Comparison of ENCODE assay signal across 11 cellular contexts in the genomic region with DNA sequence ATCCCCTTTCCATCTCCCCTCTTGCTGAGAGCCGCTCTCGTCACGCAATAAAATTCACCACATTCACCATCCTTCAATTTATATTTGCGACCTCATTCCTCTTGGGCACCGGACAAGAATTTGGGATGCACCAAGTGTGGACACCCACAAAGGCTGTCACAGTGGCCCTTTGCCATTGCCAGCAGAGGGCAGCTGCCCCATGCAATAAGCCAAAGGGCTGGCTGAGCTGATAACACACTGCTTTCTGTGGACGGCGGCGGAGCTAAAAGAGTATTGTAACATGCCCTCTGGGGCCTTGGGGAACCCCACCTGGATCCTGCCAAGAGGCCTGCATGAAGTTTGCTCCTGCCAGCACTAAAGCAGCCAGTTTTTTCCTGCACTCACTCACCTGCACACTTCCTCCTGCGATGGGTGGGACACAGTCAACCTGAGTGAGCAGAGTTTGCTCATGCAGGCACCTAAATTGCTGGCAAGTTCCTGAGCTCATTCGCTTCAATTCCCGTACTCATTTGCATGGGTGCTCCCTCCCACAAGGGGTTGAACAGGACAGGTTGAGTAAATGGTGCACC.
A peak's percentile ranks its signal among the peaks of the same experiment; 100 is the strongest.
DNase-seq lines count a peak whose midpoint lies in the region; TF ChIP-seq lines count a peak whose summit lies in the region.
"Had no signal": no experiment of that assay in that cellular context is flagged by ENCODE, and none has a peak within 500 bp of the region (broad histone marks: within the 10 kb centered on the region; RNA-seq: fewer than 3 reads in every experiment).

No MANE protein-coding gene starts in this region.

- intact Hi-C loops in transverse colon (cut with DNase I; ENCODE audit: low total_unique reads) = no loop called here

- no peaks in the 10 kb centered on the region for H3K9me3 ChIP-seq in transverse colon
- H3K9me3 ChIP-seq: A549 had no signal

- peak; percentile 6 to 19 for DNase-seq in NCI-H526 (lab: John Stamatoyannopoulos, UW)
- no peak for DNase-seq in NCI-H526 treated with DMSO at 0.1 percent for 48 hours (lab: John Stamatoyannopoulos, UW)
- peak; percentile 16 for DNase-seq in iPS DF 4.7 (ENCODE audit: extremely low read depth, low spot score)
- peak; percentile 47 for DNase-seq in transverse colon
- no peak for DNase-seq in NCI-H1092 treated with DMSO at 0.1 percent for 48 hours (lab: John Stamatoyannopoulos, UW)
- no peak for DNase-seq in activated gamma-delta T cell (lab: John Stamatoyannopoulos, UW)
- DNase-seq in stimulated activated CD4-positive, alpha-beta T cell treated with anti-CD3 and anti-CD28 coated beads, Interleukin-4, amount 100 ng/mL, for 24 hours = no peak
- DNase-seq: NCI-H1105, T-helper 17 cell had no signal

- TF ChIP-seq CTCF in WI38 (IDR thresholded peaks at IDR 0.05; ENCODE audit: low read depth, low read length) (0 out of 2 replicates have a peak, but pooled peaks have one; percentile 9), transverse colon (IDR thresholded peaks at IDR 0.05) (peak; percentile 16 to 48 (median 41))

- H3K36me3 ChIP-seq in transverse colon = no peaks in the 10 kb centered on the region

- no peak for TF ChIP-seq POLR2A in transverse colon (IDR thresholded peaks at IDR 0.05)

- in situ Hi-C loops in transverse colon (cut with MboI; ENCODE audit: low pct_ligation_motif_present in 1 of 4, low pct_unique_long_range_greater_than_20kb in 1 of 4, low sequenced_read_pairs in 3 of 4) = no loop called here

- H3K4me1 ChIP-seq in transverse colon = peaks cover 0 to 10% (median 8%) of the 10 kb centered on the region in 4 donors
- H3K4me1 ChIP-seq: A549 had no signal

- no peak overlapping the region for H3K4me3 ChIP-seq in WI38 (ENCODE audit: low read depth, low read length)
- no peak overlapping the region for H3K4me3 ChIP-seq in transverse colon
- H3K4me3 ChIP-seq: A549 had no signal

- H3K27ac ChIP-seq in transverse colon = no peak overlapping the region
- H3K27ac ChIP-seq: A549 had no signal

- 70 to 100% methylated on average over 4 to 11 of the region's 11 CpGs for WGBS in transverse colon (ENCODE audit: low coverage in 1 of 2), 2 donors

- TF ChIP-seq EP300 in transverse colon (IDR thresholded peaks at IDR 0.05; ENCODE audit: low read depth) = no peak

- H3K27me3 ChIP-seq in transverse colon = no peaks in the 10 kb centered on the region

Comparison
In these comparisons a context has a peak if more than half of its experiments do, and no peak if none do; other contexts are left out.
1. DNase-seq: peak in NCI-H526 (2 of 2), iPS DF 4.7 (single experiment) and transverse colon (single experiment); none in NCI-H526 treated with DMSO at 0.1 percent for 48 hours (single experiment), NCI-H1092 treated with DMSO at 0.1 percent for 48 hours (single experiment), activated gamma-delta T cell (single experiment) and stimulated activated CD4-positive, alpha-beta T cell treated with anti-CD3 and anti-CD28 coated beads, Interleukin-4, amount 100 ng/mL, for 24 hours (single experiment).